Comparison of ENCODE assay signal across 38 cellular contexts in the genomic region with DNA sequence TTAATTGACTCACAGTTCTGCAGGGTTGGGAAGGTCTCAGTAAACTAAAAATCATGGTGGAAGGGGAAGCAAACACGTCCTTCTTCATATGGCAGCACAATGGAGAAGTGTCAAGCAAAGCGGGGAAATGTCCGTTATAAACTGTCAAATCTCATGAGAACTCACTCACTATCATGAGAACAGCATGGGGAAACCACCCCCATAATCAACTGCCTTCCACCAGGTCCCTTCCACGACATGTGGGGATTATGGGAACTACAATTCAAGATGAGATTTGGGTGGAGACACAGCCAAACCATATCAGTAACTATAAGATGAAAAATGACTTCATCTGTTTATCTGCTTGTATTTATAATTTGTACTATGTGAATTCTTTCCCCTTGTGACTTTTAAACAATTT.
"Had no signal": no experiment of that assay in that cellular context is flagged by ENCODE, and none has a peak within 500 bp of the region (broad histone marks: within the 10 kb centered on the region; RNA-seq: fewer than 3 reads in every experiment).

No MANE protein-coding gene starts in this region.

- H3K27me3 Mint-ChIP-seq: activated CD4-positive, alpha-beta memory T cell treated with anti-CD3 and anti-CD28 coated beads for 36 hours; activated CD4-positive, alpha-beta T cell treated with anti-CD3 and anti-CD28 coated beads for 36 hours; activated CD4-positive, alpha-beta T cell treated with anti-CD3 and anti-CD28 coated beads, Interleukin-2, amount 10 ng/mL, durations not matched to agents 24 days and 14 days; activated CD8-positive, alpha-beta memory T cell treated with anti-CD3 and anti-CD28 coated beads, Interleukin-2, amount 10 ng/mL, durations not matched to agents 7 days and 5 days; activated naive CD4-positive, alpha-beta T cell treated with anti-CD3 and anti-CD28 coated beads, Interleukin-2, amount 10 ng/mL, durations not matched to agents 7 days and 5 days; activated naive CD8-positive, alpha-beta T cell treated with anti-CD3 and anti-CD28 coated beads, Interleukin-2, amount 10 ng/mL, durations not matched to agents 7 days and 5 days; brain; dendritic cell treated with granulocyte-macrophage colony-stimulating factor and Interleukin-4, amounts not matched to agents 40 ng/mL and 50 ng/mL, for 4 days; T-helper 17 cell had no signal

- H3K4me3 Mint-ChIP-seq: activated CD4-positive, alpha-beta memory T cell treated with anti-CD3 and anti-CD28 coated beads for 36 hours; activated CD4-positive, alpha-beta T cell treated with anti-CD3 and anti-CD28 coated beads for 36 hours; activated CD4-positive, alpha-beta T cell treated with anti-CD3 and anti-CD28 coated beads, Interleukin-2, amount 10 ng/mL, durations not matched to agents 24 days and 14 days; activated CD8-positive, alpha-beta memory T cell treated with anti-CD3 and anti-CD28 coated beads, Interleukin-2, amount 10 ng/mL, durations not matched to agents 7 days and 5 days; activated CD8-positive, alpha-beta T cell treated with anti-CD3 and anti-CD28 coated beads, Interleukin-2, amount 10 ng/mL, durations not matched to agents 7 days and 5 days; activated naive CD4-positive, alpha-beta T cell treated with anti-CD3 and anti-CD28 coated beads, Interleukin-2, amount 10 ng/mL, durations not matched to agents 7 days and 5 days; activated naive CD8-positive, alpha-beta T cell treated with anti-CD3 and anti-CD28 coated beads, Interleukin-2, amount 10 ng/mL, durations not matched to agents 7 days and 5 days; activated T-helper 1 cell treated with anti-CD3 and anti-CD28 coated beads, Interleukin-12 subunit alpha, Interleukin-12 subunit beta, Interleukin-2, Interleukin-4 antibody, amounts not matched to agents 30 ng/mL and 10 ng/mL and 1 ng/mL, durations not matched to agents 14 hours and 24 hours and 36 hours; brain; dendritic cell treated with granulocyte-macrophage colony-stimulating factor and Interleukin-4, amounts not matched to agents 40 ng/mL and 50 ng/mL, for 4 days; T-helper 17 cell; T-helper 2 cell treated with Interferon-gamma antibody and Interleukin-4, amounts not matched to agents 5 μg/mL and 100 μg/mL, for 36 hours had no signal

- H3K36me3 ChIP-seq: ascending aorta, breast epithelium, cardiac muscle cell, esophagus muscularis mucosa, gastrocnemius medialis, heart left ventricle, WERI-Rb-1 had no signal

- H3K27ac ChIP-seq: ascending aorta, breast epithelium, cardiac muscle cell, coronary artery, dorsolateral prefrontal cortex, esophagus muscularis mucosa, foreskin keratinocyte, gastrocnemius medialis, heart left ventricle, WERI-Rb-1 had no signal

- H3K27ac Mint-ChIP-seq: activated CD4-positive, alpha-beta memory T cell treated with anti-CD3 and anti-CD28 coated beads for 36 hours; activated CD4-positive, alpha-beta T cell treated with anti-CD3 and anti-CD28 coated beads for 36 hours; activated CD4-positive, alpha-beta T cell treated with anti-CD3 and anti-CD28 coated beads, Interleukin-2, amount 10 ng/mL, durations not matched to agents 24 days and 14 days; activated CD8-positive, alpha-beta memory T cell treated with anti-CD3 and anti-CD28 coated beads, Interleukin-2, amount 10 ng/mL, durations not matched to agents 7 days and 5 days; activated CD8-positive, alpha-beta T cell treated with anti-CD3 and anti-CD28 coated beads, Interleukin-2, amount 10 ng/mL, durations not matched to agents 7 days and 5 days; activated naive CD4-positive, alpha-beta T cell treated with anti-CD3 and anti-CD28 coated beads, Interleukin-2, amount 10 ng/mL, durations not matched to agents 7 days and 5 days; activated naive CD4-positive, alpha-beta T cell treated with anti-CD3 and anti-CD28 coated beads, Interleukin-2, amount 50 U/mL, for 72 hours; activated naive CD8-positive, alpha-beta T cell treated with anti-CD3 and anti-CD28 coated beads, Interleukin-2, amount 10 ng/mL, durations not matched to agents 7 days and 5 days; activated T-helper 1 cell treated with anti-CD3 and anti-CD28 coated beads, Interleukin-12 subunit alpha, Interleukin-12 subunit beta, Interleukin-2, Interleukin-4 antibody, amounts not matched to agents 30 ng/mL and 10 ng/mL and 1 ng/mL, durations not matched to agents 14 hours and 24 hours and 36 hours; activated T-helper 2 cell treated with anti-CD3 and anti-CD28 coated beads, Interferon-gamma antibody, Interleukin-2, Interleukin-4, amounts not matched to agents 10 μg/mL and 5 μg/mL and 100 μg/mL, durations not matched to agents 14 hours and 24 hours and 36 hours; brain; dendritic cell treated with granulocyte-macrophage colony-stimulating factor and Interleukin-4, amounts not matched to agents 40 ng/mL and 50 ng/mL, for 4 days; T-helper 17 cell; T-helper 2 cell treated with Interferon-gamma antibody and Interleukin-4, amounts not matched to agents 5 μg/mL and 100 μg/mL, for 36 hours had no signal

- H3K9me3 ChIP-seq: ascending aorta, breast epithelium, esophagus muscularis mucosa, gastrocnemius medialis, heart left ventricle had no signal

- H3K27me3 ChIP-seq: ascending aorta, breast epithelium, cardiac muscle cell, dorsolateral prefrontal cortex, esophagus muscularis mucosa, foreskin keratinocyte, gastrocnemius medialis, heart left ventricle had no signal

- H3K36me3 Mint-ChIP-seq: activated CD4-positive, alpha-beta memory T cell treated with anti-CD3 and anti-CD28 coated beads for 36 hours; activated CD8-positive, alpha-beta memory T cell treated with anti-CD3 and anti-CD28 coated beads, Interleukin-2, amount 10 ng/mL, durations not matched to agents 7 days and 5 days; activated naive CD4-positive, alpha-beta T cell treated with anti-CD3 and anti-CD28 coated beads, Interleukin-2, amount 10 ng/mL, durations not matched to agents 7 days and 5 days; activated naive CD4-positive, alpha-beta T cell treated with anti-CD3 and anti-CD28 coated beads, Interleukin-2, amount 50 U/mL, for 72 hours; activated naive CD8-positive, alpha-beta T cell treated with anti-CD3 and anti-CD28 coated beads, Interleukin-2, amount 10 ng/mL, durations not matched to agents 7 days and 5 days; brain had no signal

- ATAC-seq: activated CD4-positive, alpha-beta T cell treated with anti-CD3 and anti-CD28 coated beads for 36 hours; activated CD8-positive, alpha-beta memory T cell treated with anti-CD3 and anti-CD28 coated beads, Interleukin-2, amount 10 ng/mL, durations not matched to agents 7 days and 5 days; activated CD8-positive, alpha-beta T cell treated with anti-CD3 and anti-CD28 coated beads, Interleukin-2, amount 10 ng/mL, durations not matched to agents 7 days and 5 days; activated naive CD4-positive, alpha-beta T cell treated with anti-CD3 and anti-CD28 coated beads, Interleukin-2, amount 50 U/mL, for 72 hours; foreskin keratinocyte; gastrocnemius medialis; heart left ventricle; T-helper 17 cell had no signal

- H3K4me1 Mint-ChIP-seq: activated CD4-positive, alpha-beta T cell treated with anti-CD3 and anti-CD28 coated beads for 36 hours; activated CD4-positive, alpha-beta T cell treated with anti-CD3 and anti-CD28 coated beads, Interleukin-2, amount 10 ng/mL, durations not matched to agents 24 days and 14 days; activated CD8-positive, alpha-beta memory T cell treated with anti-CD3 and anti-CD28 coated beads, Interleukin-2, amount 10 ng/mL, durations not matched to agents 7 days and 5 days; activated naive CD4-positive, alpha-beta T cell treated with anti-CD3 and anti-CD28 coated beads, Interleukin-2, amount 10 ng/mL, durations not matched to agents 7 days and 5 days; activated naive CD8-positive, alpha-beta T cell treated with anti-CD3 and anti-CD28 coated beads, Interleukin-2, amount 10 ng/mL, durations not matched to agents 7 days and 5 days; T-helper 17 cell had no signal

- H3K4me1 ChIP-seq: ascending aorta, breast epithelium, esophagus muscularis mucosa, foreskin keratinocyte, gastrocnemius medialis, heart left ventricle had no signal

- DNase-seq: activated CD4-positive, alpha-beta memory T cell treated with anti-CD3 and anti-CD28 coated beads for 36 hours; activated CD4-positive, alpha-beta T cell treated with anti-CD3 and anti-CD28 coated beads for 36 hours; activated CD4-positive, alpha-beta T cell treated with anti-CD3 and anti-CD28 coated beads, Interleukin-2, amount 10 ng/mL, durations not matched to agents 24 days and 14 days; activated CD4-positive, CD25-positive, alpha-beta regulatory T cell; activated CD4-positive, CD25-positive, alpha-beta regulatory T cell treated with anti-CD3 and anti-CD28 coated beads, Interleukin-2, amount 50 U/mL, for 72 hours; activated CD8-positive, alpha-beta memory T cell treated with anti-CD3 and anti-CD28 coated beads, Interleukin-2, amount 10 ng/mL, durations not matched to agents 7 days and 5 days; activated CD8-positive, alpha-beta memory T cell treated with anti-CD3 and anti-CD28 coated beads, Interleukin-2, amount 50 U/mL, for 4 hours; activated CD8-positive, alpha-beta T cell treated with anti-CD3 and anti-CD28 coated beads, Interleukin-2, amount 10 ng/mL, durations not matched to agents 7 days and 5 days; activated effector memory CD4-positive, alpha-beta T cell treated with anti-CD3 and anti-CD28 coated beads, Interleukin-2, amount 50 U/mL, for 16 hours; activated naive CD4-positive, alpha-beta T cell; activated naive CD4-positive, alpha-beta T cell treated with anti-CD3 and anti-CD28 coated beads, Interleukin-2, amount 10 ng/mL, durations not matched to agents 7 days and 5 days; activated naive CD8-positive, alpha-beta T cell treated with anti-CD3 and anti-CD28 coated beads, Interleukin-2, amount 10 ng/mL, durations not matched to agents 7 days and 5 days; activated T-cell treated with anti-CD3 and anti-CD28 coated beads, Interleukin-2, amount 50 U/mL, for 1 hour; activated T-cell treated with anti-CD3 and anti-CD28 coated beads, Interleukin-2, amount 50 U/mL, for 48 hours; central memory CD4-positive, alpha-beta T cell; cerebellar nuclear complex; dorsolateral prefrontal cortex; effector memory CD4-positive, alpha-beta T cell; erythroblast; foreskin keratinocyte; gastrocnemius medialis; glutamatergic neuron; heart left ventricle; T-helper 1 cell; T-helper 17 cell; T1000; WERI-Rb-1 had no signal

- H3K4me3 ChIP-seq: ascending aorta, breast epithelium, cardiac muscle cell, coronary artery, dorsolateral prefrontal cortex, esophagus muscularis mucosa, gastrocnemius medialis, heart left ventricle had no signal

- H3K9me3 Mint-ChIP-seq: activated CD4-positive, alpha-beta T cell treated with anti-CD3 and anti-CD28 coated beads, Interleukin-2, amount 10 ng/mL, durations not matched to agents 24 days and 14 days; activated naive CD4-positive, alpha-beta T cell treated with anti-CD3 and anti-CD28 coated beads, Interleukin-2, amount 10 ng/mL, durations not matched to agents 7 days and 5 days; activated naive CD4-positive, alpha-beta T cell treated with anti-CD3 and anti-CD28 coated beads, Interleukin-2, amount 50 U/mL, for 72 hours; brain; dendritic cell treated with granulocyte-macrophage colony-stimulating factor and Interleukin-4, amounts not matched to agents 40 ng/mL and 50 ng/mL, for 4 days had no signal
